In genomic region chr9:136995772-136996308, GRCh38 we compare ENCODE assay signal across 8 cellular contexts. TPM values are rescaled to one million over a fixed set of nuclear protein-coding genes. Genes with fewer than 3 reads are reported as not detected.
DNase-seq lines count a peak whose midpoint lies in the region; ATAC-seq and TF ChIP-seq lines count a peak whose summit lies in the region.

No MANE protein-coding gene starts in this region.

- H3K27me3 Mint-ChIP-seq in naive thymus-derived CD4-positive, alpha-beta T cell, result peaks cover 0 to 9% (median 5%) of the 10 kb centered on the region in 5 donors

- H3K9me3 ChIP-seq in HCT116 (ENCODE audit: control insufficient read depth in 1 of 2, insufficient read depth in 1 of 2, low read depth in 1 of 2, low read length in 2 of 2), result no peaks in the 10 kb centered on the region; a peak in 1 of 4 replicates
- no peaks in the 10 kb centered on the region for H3K9me3 ChIP-seq in naive thymus-derived CD4-positive, alpha-beta T cell (ENCODE audit: control insufficient read depth in 2 of 3, low read length in 3 of 3)

- H2AFZ ChIP-seq in HCT116 (ENCODE audit: low read depth, low read length, poor library complexity, severe bottlenecking), result no peak overlapping the region

- H3K9ac ChIP-seq in HCT116 (ENCODE audit: low read length), result peak overlapping the region; percentile 57

- peak overlapping the region; percentile 2; the same call in 1 of the 2 replicates for H3K4me3 ChIP-seq in BJ (ENCODE audit: low read depth, low read length)
- peak overlapping the region; percentile 40 to 56 for H3K4me3 ChIP-seq in HCT116 (replicated peaks in 1 of 2; ENCODE audit: low read depth in 1 of 2, low read length in 2 of 2)
- peak overlapping the region; percentile 35 for H3K4me3 ChIP-seq in naive thymus-derived CD4-positive, alpha-beta T cell (ENCODE audit: low read length)

- no peaks in the 10 kb centered on the region for H3K9me2 ChIP-seq in HCT116 (ENCODE audit: insufficient read depth)

- peaks cover 54 to 80% of the 10 kb centered on the region in 2 experiments for H3K4me1 ChIP-seq in HCT116 (ENCODE audit: control insufficient read depth in 1 of 2, insufficient read depth in 2 of 2, low read length in 2 of 2)
- H3K4me1 ChIP-seq in naive thymus-derived CD4-positive, alpha-beta T cell (ENCODE audit: control insufficient read depth in 2 of 2, insufficient read depth in 2 of 2, low read length in 2 of 2), result peaks cover 17 to 57% of the 10 kb centered on the region in 2 donors

- RAD21 ChIA-PET in HCT116 (lab: Charles Lee; ENCODE audit: low non-redundant PET in 1 of 2, low total read pairs in 2 of 2, uncharacterized antibody in 2 of 2, unreplicated experiment in 2 of 2), result interaction anchor here in 1 of 2 experiments (0.6 to 1.1 kb wide), 2 partner anchors 48 to 596 kb away, joined by 3 read pairs; no protein-coding TSS in a partner anchor

- CTCF ChIA-PET in BJ (lab: Yijun Ruan, JAX) (interaction anchor here (0.7 to 5.7 kb wide), 7 partner anchors 9 to 149 kb away, joined by 3 to 30 read pairs (median 3); partner anchors contain the start of gene ABCA2), HCT116 (lab: Charles Lee) (interaction anchor here (1.0 to 1.5 kb wide), 4 partner anchors 34 to 241 kb away, joined by 3 to 11 read pairs (median 4); no protein-coding TSS in a partner anchor)
- CTCF ChIA-PET in naive thymus-derived CD4-positive, alpha-beta T cell (lab: Charles Lee), result interaction anchor here (0.9 to 1.3 kb wide), 2 partner anchors 33 to 207 kb away, joined by 3 read pairs; no protein-coding TSS in a partner anchor

- peak overlapping the region; percentile 95 for H3K27ac ChIP-seq in HCT116 (ENCODE audit: low read depth, low read length)
- H3K27ac ChIP-seq in naive thymus-derived CD4-positive, alpha-beta T cell (ENCODE audit: low read depth, low read length), result no peak overlapping the region

- intact Hi-C loops in HCT116 (cut with micrococcal nuclease), result no loop called here
- intact Hi-C loops in naive thymus-derived CD4-positive, alpha-beta T cell (cut with micrococcal nuclease), result no loop called here

- H3K36me3 ChIP-seq in BJ (ENCODE audit: control insufficient read depth, insufficient read depth, low read length) (no peaks in the 10 kb centered on the region), HCT116 (ENCODE audit: control insufficient read depth in 1 of 2, insufficient read depth in 2 of 2, low read length in 2 of 2) (peaks cover 0 to 12% of the 10 kb centered on the region in 2 experiments; a peak in 2 of 4 replicates)
- peaks cover 0 to 9% (median 0%) of the 10 kb centered on the region in 3 experiments for H3K36me3 ChIP-seq in naive thymus-derived CD4-positive, alpha-beta T cell (ENCODE audit: control insufficient read depth in 2 of 3, insufficient read depth in 3 of 3, low read length in 3 of 3)

- peak overlapping the region in 2 of 9 donors; percentile 17 to 49 for H3K27ac Mint-ChIP-seq in naive thymus-derived CD4-positive, alpha-beta T cell

- H3K4me2 ChIP-seq in HCT116 (ENCODE audit: low read length), result peak overlapping the region; percentile 88

- TF ChIP-seq CTCF in BJ (IDR thresholded peaks at IDR 0.05; ENCODE audit: insufficient read depth, low read depth, low read length), result no peak
- no peak for TF ChIP-seq CTCF in HCT116 (IDR thresholded peaks at IDR 0.05 in 2 of 3, conservative IDR thresholded peaks at IDR 0.05 in 1 of 3; ENCODE audit: borderline replicate concordance in 1 of 3, insufficient read depth in 1 of 3, low read depth in 2 of 3, low read length in 2 of 3)

- H3K4me3 Mint-ChIP-seq in naive thymus-derived CD4-positive, alpha-beta T cell, result peak overlapping the region in 9 of 10 donors; percentile 9 to 75 (median 32)

- no peaks in the 10 kb centered on the region for H3K9me3 Mint-ChIP-seq in naive thymus-derived CD4-positive, alpha-beta T cell

- BruUV-seq in HCT116 (replicated peaks; lab: Mats Ljungman, UMichigan), result no TSS peak

- DNase-seq in BJ (ENCODE audit: low read depth), result no peak
- DNase-seq in HCT116 (ENCODE audit: low read depth, low spot score), result no peak
- DNase-seq in astrocyte of the hippocampus (ENCODE audit: low read depth, low spot score), result peak; percentile 72
- no peak for DNase-seq in naive thymus-derived CD4-positive, alpha-beta T cell
- no peak for DNase-seq in left lobe of liver (ENCODE audit: low spot score)
- DNase-seq in activated CD4-positive, CD25-positive, alpha-beta regulatory T cell (lab: John Stamatoyannopoulos, UW), result no peak

- ATAC-seq in HCT116 (peak; percentile 4), HG02840 (IDR thresholded peaks at IDR 0.05; ENCODE audit: low FRiP score, unreplicated experiment) (no peak), left lobe of liver (no peak), HG02610 (IDR thresholded peaks at IDR 0.05; ENCODE audit: unreplicated experiment) (no peak)
- no peak for ATAC-seq in naive thymus-derived CD4-positive, alpha-beta T cell

- peaks cover 0 to 7% (median 0%) of the 10 kb centered on the region in 5 donors for H3K36me3 Mint-ChIP-seq in naive thymus-derived CD4-positive, alpha-beta T cell

- no peak for TF ChIP-seq POLR2A in HCT116 (IDR thresholded peaks at IDR 0.05; ENCODE audit: borderline replicate concordance, extremely low read depth, insufficient read depth, insufficient read length)

- POLR2A ChIA-PET in BJ (lab: Charles Lee), result no interaction called here
- POLR2A ChIA-PET in HCT116 (lab: Charles Lee), result no interaction called here
- POLR2A ChIA-PET in naive thymus-derived CD4-positive, alpha-beta T cell (lab: Charles Lee), result interaction anchor here (0.6 kb wide), 2 partner anchors 57 to 113 kb away, joined by 3 read pairs; no protein-coding TSS in a partner anchor

- no peaks in the 10 kb centered on the region for H3K27me3 ChIP-seq in BJ (ENCODE audit: control insufficient read depth, insufficient read depth, low read length)
- no peaks in the 10 kb centered on the region for H3K27me3 ChIP-seq in HCT116 (ENCODE audit: insufficient read depth, low read length)
- no peaks in the 10 kb centered on the region for H3K27me3 ChIP-seq in naive thymus-derived CD4-positive, alpha-beta T cell (ENCODE audit: control insufficient read depth in 2 of 2, insufficient read depth in 2 of 2, low read length in 2 of 2)

- no peak for TF ChIP-seq RAD21 in HCT116 (IDR thresholded peaks at IDR 0.05; ENCODE audit: low read depth)

- no peaks in the 10 kb centered on the region for H4K20me1 ChIP-seq in HCT116 (ENCODE audit: insufficient read depth)

- peaks cover 20% of the 10 kb centered on the region for H3K79me2 ChIP-seq in HCT116 (ENCODE audit: insufficient read depth, low read length)

- H3K4me1 Mint-ChIP-seq in naive thymus-derived CD4-positive, alpha-beta T cell, result peaks cover 9 to 49% (median 26%) of the 10 kb centered on the region in 7 donors

TF ChIP-seq in HCT116, 20 proteins besides CTCF, POLR2A, EP300 and RAD21 (continues in another document):
- TF ChIP-seq EZH2 (IDR thresholded peaks at IDR 0.05) (no peak), MAX (IDR thresholded peaks at IDR 0.05) (no peak), JUND (IDR thresholded peaks at IDR 0.05) (no peak)

RNA-seq across cellular contexts. Expression of gene CLIC3, which starts 0.5 kb away (rescaled TPM):
- polyA plus RNA-seq in BJ (2011; rRNA removed), result 3.9 and 4.0 TPM in 2 replicates
- polyA minus RNA-seq in BJ (2011; rRNA and poly(A)+ RNA removed), result 0.47 and 0.51 TPM in 2 replicates
- total RNA-seq in HCT116 (2021; ENCODE audit: unreplicated experiment) (8.4 TPM), left lobe of liver (not detected)
- polyA plus RNA-seq in HCT116 (2012), result 14.0 and 15.3 TPM in 2 replicates
- 10 to 100 TPM in 1 of 5 experiments, 1 to 10 TPM in 1, under 1 TPM in 2, not detected in 1; 0.46 to 13.0 (median 1.4) TPM for total RNA-seq in naive thymus-derived CD4-positive, alpha-beta T cell
- polyA plus RNA-seq in naive thymus-derived CD4-positive, alpha-beta T cell, result under 1 TPM; 0.31 to 0.77 TPM

RNA-seq across cellular contexts. Expression of gene PAXX, which starts 3.6 kb away (rescaled TPM):
- polyA plus RNA-seq in BJ (2011; rRNA removed), result 10.3 and 11.8 TPM in 2 replicates
- 2.1 and 4.2 TPM in 2 replicates for polyA minus RNA-seq in BJ (2011; rRNA and poly(A)+ RNA removed)
- total RNA-seq in HCT116 (2021; ENCODE audit: unreplicated experiment), result 89.0 TPM
- 57.8 and 80.5 TPM in 2 replicates for polyA plus RNA-seq in HCT116 (2012)
- total RNA-seq in naive thymus-derived CD4-positive, alpha-beta T cell, result 10 to 100 TPM; 54.8 to 78.2 (median 68.0) TPM
- 10 to 100 TPM; 49.3 to 59.1 TPM for polyA plus RNA-seq in naive thymus-derived CD4-positive, alpha-beta T cell
- 27.3 TPM for total RNA-seq in left lobe of liver

RNA-seq across cellular contexts. Expression of gene LCNL1, which starts 13.0 kb away (rescaled TPM):
- polyA plus RNA-seq in BJ (2011; rRNA removed), result 0.01 and 0.06 TPM in 2 replicates
- polyA minus RNA-seq in BJ (2011; rRNA and poly(A)+ RNA removed), result not detected in 2 replicates
- total RNA-seq in HCT116 (2021; ENCODE audit: unreplicated experiment), result 0.44 TPM
- polyA plus RNA-seq in HCT116 (2012), result 0.25 and 0.41 TPM in 2 replicates
- total RNA-seq in naive thymus-derived CD4-positive, alpha-beta T cell, result 1 to 10 TPM in 1 of 5 experiments, under 1 TPM in 2, not detected in 2; 0.12 to 1.9 (median 0.13) TPM
- not detected for polyA plus RNA-seq in naive thymus-derived CD4-positive, alpha-beta T cell
- not detected for total RNA-seq in left lobe of liver

RNA-seq across cellular contexts. Expression of gene PTGDS, which starts 18.5 kb away (rescaled TPM):
- polyA plus RNA-seq in BJ (2011; rRNA removed), result 0.31 and 0.58 TPM in 2 replicates
- 0.47 TPM in 1 of 2 replicates, not detected in the other for polyA minus RNA-seq in BJ (2011; rRNA and poly(A)+ RNA removed)
- total RNA-seq in HCT116 (2021; ENCODE audit: unreplicated experiment), result 3.1 TPM
- polyA plus RNA-seq in HCT116 (2012), result 0.61 and 1.3 TPM in 2 replicates
- total RNA-seq in naive thymus-derived CD4-positive, alpha-beta T cell, result 10 to 100 TPM in 1 of 5 experiments, 1 to 10 TPM in 3, under 1 TPM in 1; 0.97 to 68.7 (median 4.3) TPM
- polyA plus RNA-seq in naive thymus-derived CD4-positive, alpha-beta T cell, result not detected
- total RNA-seq in left lobe of liver, result 5.2 TPM

RNA-seq across cellular contexts. Expression of gene ABCA2, which starts 32.2 kb away (rescaled TPM):
- 8.7 and 16.0 TPM in 2 replicates for polyA plus RNA-seq in BJ (2011; rRNA removed)
- 17.2 and 28.5 TPM in 2 replicates for polyA minus RNA-seq in BJ (2011; rRNA and poly(A)+ RNA removed)
- total RNA-seq in HCT116 (2021; ENCODE audit: unreplicated experiment) (114 TPM), left lobe of liver (61.2 TPM)
- 132 and 183 TPM in 2 replicates for polyA plus RNA-seq in HCT116 (2012)
- total RNA-seq in naive thymus-derived CD4-positive, alpha-beta T cell, result 100 to 1,000 TPM in 1 of 5 experiments, 10 to 100 TPM in 4; 18.4 to 112 (median 26.7) TPM
- polyA plus RNA-seq in naive thymus-derived CD4-positive, alpha-beta T cell, result 1 to 10 TPM; 1.8 to 2.5 TPM
